ENCODE assay signal across 1 cellular context in the genomic region with DNA sequence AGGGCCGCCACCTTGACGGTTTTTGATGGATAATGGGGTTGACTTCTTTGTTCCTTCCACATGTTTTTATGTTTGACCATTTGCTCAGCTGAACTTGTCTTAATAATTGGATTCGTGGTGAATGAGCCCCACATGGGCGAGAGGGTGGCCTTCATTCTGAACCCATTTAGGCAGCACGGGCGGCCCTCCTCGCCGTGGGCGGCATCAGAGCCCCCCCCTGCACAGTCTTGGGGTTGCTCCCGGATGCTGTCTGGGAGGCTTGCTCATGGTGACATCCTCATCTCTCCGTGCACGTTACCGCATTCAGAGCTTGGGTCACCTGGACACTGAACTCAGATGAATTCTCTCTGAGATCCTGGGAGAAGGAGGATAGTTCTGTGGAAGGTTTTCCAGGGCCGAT.
TF ChIP-seq lines count a peak whose summit lies in the region.

No MANE protein-coding gene starts in this region.

TF ChIP-seq in WTC11, 78 proteins besides CTCF, POLR2A, EP300 and RAD21 (continued from another document):
- TF ChIP-seq, protein P1, sequence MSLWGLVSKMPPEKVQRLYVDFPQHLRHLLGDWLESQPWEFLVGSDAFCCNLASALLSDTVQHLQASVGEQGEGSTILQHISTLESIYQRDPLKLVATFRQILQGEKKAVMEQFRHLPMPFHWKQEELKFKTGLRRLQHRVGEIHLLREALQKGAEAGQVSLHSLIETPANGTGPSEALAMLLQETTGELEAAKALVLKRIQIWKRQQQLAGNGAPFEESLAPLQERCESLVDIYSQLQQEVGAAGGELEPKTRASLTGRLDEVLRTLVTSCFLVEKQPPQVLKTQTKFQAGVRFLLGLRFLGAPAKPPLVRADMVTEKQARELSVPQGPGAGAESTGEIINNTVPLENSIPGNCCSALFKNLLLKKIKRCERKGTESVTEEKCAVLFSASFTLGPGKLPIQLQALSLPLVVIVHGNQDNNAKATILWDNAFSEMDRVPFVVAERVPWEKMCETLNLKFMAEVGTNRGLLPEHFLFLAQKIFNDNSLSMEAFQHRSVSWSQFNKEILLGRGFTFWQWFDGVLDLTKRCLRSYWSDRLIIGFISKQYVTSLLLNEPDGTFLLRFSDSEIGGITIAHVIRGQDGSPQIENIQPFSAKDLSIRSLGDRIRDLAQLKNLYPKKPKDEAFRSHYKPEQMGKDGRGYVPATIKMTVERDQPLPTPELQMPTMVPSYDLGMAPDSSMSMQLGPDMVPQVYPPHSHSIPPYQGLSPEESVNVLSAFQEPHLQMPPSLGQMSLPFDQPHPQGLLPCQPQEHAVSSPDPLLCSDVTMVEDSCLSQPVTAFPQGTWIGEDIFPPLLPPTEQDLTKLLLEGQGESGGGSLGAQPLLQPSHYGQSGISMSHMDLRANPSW (CRISPR knock-in tag; conservative IDR thresholded peaks at IDR 0.05; ENCODE audit: low read depth), result no peak
- TF ChIP-seq TP53 (CRISPR knock-in tag; IDR thresholded peaks at IDR 0.05) (no peak), FOXJ3 (CRISPR knock-in tag; IDR thresholded peaks at IDR 0.05; ENCODE audit: borderline replicate concordance) (no peak), SP1 (CRISPR knock-in tag; conservative IDR thresholded peaks at IDR 0.05) (no peak), MYBL2 (CRISPR knock-in tag; IDR thresholded peaks at IDR 0.05) (no peak), ZBTB21 (CRISPR knock-in tag; IDR thresholded peaks at IDR 0.05; ENCODE audit: borderline replicate concordance) (no peak), CREM (CRISPR knock-in tag; IDR thresholded peaks at IDR 0.05) (no peak), GTF2I (CRISPR knock-in tag; conservative IDR thresholded peaks at IDR 0.05) (no peak)
- TF ChIP-seq, protein P2, sequence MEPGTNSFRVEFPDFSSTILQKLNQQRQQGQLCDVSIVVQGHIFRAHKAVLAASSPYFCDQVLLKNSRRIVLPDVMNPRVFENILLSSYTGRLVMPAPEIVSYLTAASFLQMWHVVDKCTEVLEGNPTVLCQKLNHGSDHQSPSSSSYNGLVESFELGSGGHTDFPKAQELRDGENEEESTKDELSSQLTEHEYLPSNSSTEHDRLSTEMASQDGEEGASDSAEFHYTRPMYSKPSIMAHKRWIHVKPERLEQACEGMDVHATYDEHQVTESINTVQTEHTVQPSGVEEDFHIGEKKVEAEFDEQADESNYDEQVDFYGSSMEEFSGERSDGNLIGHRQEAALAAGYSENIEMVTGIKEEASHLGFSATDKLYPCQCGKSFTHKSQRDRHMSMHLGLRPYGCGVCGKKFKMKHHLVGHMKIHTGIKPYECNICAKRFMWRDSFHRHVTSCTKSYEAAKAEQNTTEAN (CRISPR knock-in tag; IDR thresholded peaks at IDR 0.05), result no peak
- TF ChIP-seq, protein P3, sequence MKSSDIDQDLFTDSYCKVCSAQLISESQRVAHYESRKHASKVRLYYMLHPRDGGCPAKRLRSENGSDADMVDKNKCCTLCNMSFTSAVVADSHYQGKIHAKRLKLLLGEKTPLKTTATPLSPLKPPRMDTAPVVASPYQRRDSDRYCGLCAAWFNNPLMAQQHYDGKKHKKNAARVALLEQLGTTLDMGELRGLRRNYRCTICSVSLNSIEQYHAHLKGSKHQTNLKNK (CRISPR knock-in tag; IDR thresholded peaks at IDR 0.05), result no peak
- TF ChIP-seq, protein P4, sequence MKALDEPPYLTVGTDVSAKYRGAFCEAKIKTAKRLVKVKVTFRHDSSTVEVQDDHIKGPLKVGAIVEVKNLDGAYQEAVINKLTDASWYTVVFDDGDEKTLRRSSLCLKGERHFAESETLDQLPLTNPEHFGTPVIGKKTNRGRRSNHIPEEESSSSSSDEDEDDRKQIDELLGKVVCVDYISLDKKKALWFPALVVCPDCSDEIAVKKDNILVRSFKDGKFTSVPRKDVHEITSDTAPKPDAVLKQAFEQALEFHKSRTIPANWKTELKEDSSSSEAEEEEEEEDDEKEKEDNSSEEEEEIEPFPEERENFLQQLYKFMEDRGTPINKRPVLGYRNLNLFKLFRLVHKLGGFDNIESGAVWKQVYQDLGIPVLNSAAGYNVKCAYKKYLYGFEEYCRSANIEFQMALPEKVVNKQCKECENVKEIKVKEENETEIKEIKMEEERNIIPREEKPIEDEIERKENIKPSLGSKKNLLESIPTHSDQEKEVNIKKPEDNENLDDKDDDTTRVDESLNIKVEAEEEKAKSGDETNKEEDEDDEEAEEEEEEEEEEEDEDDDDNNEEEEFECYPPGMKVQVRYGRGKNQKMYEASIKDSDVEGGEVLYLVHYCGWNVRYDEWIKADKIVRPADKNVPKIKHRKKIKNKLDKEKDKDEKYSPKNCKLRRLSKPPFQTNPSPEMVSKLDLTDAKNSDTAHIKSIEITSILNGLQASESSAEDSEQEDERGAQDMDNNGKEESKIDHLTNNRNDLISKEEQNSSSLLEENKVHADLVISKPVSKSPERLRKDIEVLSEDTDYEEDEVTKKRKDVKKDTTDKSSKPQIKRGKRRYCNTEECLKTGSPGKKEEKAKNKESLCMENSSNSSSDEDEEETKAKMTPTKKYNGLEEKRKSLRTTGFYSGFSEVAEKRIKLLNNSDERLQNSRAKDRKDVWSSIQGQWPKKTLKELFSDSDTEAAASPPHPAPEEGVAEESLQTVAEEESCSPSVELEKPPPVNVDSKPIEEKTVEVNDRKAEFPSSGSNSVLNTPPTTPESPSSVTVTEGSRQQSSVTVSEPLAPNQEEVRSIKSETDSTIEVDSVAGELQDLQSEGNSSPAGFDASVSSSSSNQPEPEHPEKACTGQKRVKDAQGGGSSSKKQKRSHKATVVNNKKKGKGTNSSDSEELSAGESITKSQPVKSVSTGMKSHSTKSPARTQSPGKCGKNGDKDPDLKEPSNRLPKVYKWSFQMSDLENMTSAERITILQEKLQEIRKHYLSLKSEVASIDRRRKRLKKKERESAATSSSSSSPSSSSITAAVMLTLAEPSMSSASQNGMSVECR (CRISPR knock-in tag; IDR thresholded peaks at IDR 0.05; ENCODE audit: borderline replicate concordance), result no peak
